In the genomic region with DNA sequence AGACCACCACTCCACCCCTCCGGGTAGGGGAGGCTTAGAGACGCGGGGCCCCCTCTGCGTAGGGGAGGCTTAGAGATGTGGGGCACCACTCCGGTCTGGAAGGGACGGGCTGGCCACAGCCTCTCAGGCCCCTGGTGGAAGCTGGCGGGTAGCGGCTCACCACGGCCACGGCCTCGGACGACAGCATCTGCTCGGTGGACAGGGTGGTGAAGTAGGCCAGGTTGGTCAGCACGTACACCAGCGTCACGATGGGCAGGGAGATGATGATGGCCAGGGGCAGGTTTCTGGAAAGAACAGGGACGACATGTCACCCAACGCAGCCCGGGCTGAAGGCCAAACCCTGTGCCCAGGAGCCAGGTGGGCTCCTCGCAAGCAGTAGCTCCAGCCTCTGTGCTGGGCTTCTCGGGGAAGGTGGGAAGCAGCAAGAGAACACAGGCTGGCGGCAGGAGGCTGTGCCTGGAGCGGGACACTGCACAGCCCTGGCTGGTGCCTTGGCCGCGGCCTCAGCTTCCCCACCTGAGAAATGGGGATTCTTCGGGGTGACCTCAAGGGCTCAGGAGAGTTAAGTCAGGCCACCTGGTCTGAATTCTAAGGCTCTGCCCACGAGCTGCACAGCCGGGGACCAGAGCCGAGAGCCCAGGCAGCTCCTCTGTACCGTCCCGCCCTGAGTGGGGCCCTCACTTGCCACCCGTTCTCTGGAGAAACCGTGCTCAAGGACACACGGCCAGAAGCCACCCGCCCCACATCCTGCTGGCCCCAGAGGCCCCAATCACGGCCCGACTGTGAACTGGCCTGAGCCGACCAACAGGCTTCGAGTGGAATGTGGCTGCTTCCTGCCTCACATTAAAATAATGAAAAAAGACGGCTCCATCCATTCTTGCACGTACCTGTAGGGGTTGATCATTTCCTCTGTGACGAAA, we compare ENCODE assay signal across 1 cellular context.
TF ChIP-seq lines count a peak whose summit lies in the region.

No MANE protein-coding gene starts in this region.

TF ChIP-seq in GM12878, 131 proteins besides CTCF, POLR2A, EP300 and RAD21:
- TF ChIP-seq BCL11A (IDR thresholded peaks at IDR 0.05; ENCODE audit: low read depth, low read length) (no peak), POLR2AphosphoS5 (IDR thresholded peaks at IDR 0.05; ENCODE audit: low read length) (0 out of 2 replicates have a peak, but pooled peaks have one; percentile 10)
